ENCODE assay signal across 8 cellular contexts in the genomic region with DNA sequence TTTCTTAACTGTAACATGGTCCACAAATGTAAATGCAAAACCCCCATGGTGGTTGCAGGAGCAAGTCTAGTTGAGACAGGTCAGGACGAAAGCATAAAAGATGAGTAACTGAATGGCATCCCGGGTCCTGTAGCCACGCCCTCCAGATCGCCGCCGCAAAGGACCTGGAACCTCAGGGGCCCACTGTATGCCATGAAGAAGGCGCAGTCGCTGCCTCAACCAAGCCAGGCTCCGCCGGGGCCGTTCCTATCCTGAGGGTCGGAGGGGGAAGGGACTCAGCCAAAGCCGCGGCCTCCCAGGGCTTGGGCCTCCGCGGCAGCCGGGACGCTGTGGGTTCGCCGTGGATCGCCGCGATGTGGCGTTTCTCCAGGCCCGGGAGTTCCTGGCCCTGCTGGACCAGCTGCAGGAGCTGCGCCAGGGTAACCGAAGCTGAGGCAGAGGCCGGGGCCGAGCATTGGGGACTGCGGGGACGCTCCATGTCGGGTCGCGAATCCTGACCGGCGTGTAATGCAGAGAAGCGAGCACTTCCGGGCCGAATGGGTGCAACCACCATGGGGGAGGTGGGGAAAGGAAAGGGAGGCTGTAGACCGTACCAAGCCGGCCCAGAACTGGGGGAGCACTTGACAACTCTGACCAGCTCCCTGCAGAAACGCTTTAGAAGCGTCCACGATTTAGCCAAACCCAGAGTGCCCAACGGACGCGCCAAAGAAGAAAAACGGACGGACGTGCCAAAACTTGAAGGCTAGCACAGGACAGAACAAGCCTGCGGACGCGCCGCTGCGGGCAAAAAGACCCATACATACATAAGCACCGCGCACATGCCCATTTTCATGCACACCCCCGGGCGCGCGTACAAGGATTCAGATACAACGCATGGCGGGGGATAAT. TPM values are rescaled to one million over a fixed set of nuclear protein-coding genes. Genes with fewer than 3 reads are reported as not detected.
DNase-seq lines count a peak whose midpoint lies in the region; ATAC-seq and TF ChIP-seq lines count a peak whose summit lies in the region.

No MANE protein-coding gene starts in this region.

- peak; percentile 93 for ATAC-seq in HG03175 (IDR thresholded peaks at IDR 0.05; ENCODE audit: unreplicated experiment)

- no peak for TF ChIP-seq CTCF in kidney epithelial cell (IDR thresholded peaks at IDR 0.05; ENCODE audit: insufficient read depth, low read length, poor library complexity, severe bottlenecking)

- in situ Hi-C loops in GM18951 (cut with MboI; ENCODE audit: low sequenced_read_pairs, unreplicated experiment), result no loop called here

- H3K36me3 ChIP-seq in kidney epithelial cell (ENCODE audit: control insufficient read depth, insufficient read depth, low read length), result peaks cover 1% of the 10 kb centered on the region

- peak overlapping the region; percentile 69 for H3K4me3 ChIP-seq in kidney epithelial cell (ENCODE audit: low read depth, low read length)

- peak; percentile 94 for TF ChIP-seq POLR2A in GM18951 (IDR thresholded peaks at IDR 0.05; ENCODE audit: extremely low read depth, insufficient read depth, insufficient read length)

- peak; percentile 94 for DNase-seq in AG08396 (ENCODE audit: low spot score)
- peak; percentile 75 for DNase-seq in NCI-H345 treated with DMSO at 0.1 percent for 48 hours (lab: John Stamatoyannopoulos, UW; ENCODE audit: unreplicated experiment)
- peak; percentile 77 for DNase-seq in activated CD4-positive, alpha-beta T cell treated with anti-CD3 and anti-CD28 coated beads for 1 hour
- DNase-seq in cerebellar nuclear complex (lab: John Stamatoyannopoulos, UW), result peak; percentile 58 to 89
- peak; percentile 83 for DNase-seq in kidney epithelial cell (ENCODE audit: low read depth)
- peak; percentile 73 to 78 for DNase-seq in stimulated activated CD4-positive, alpha-beta T cell treated with anti-CD3 and anti-CD28 coated beads, Interleukin-15, amount 100 ng/mL, for 1 hour (ENCODE audit: low read depth in 1 of 2, low spot score in 1 of 2)

- H3K27me3 ChIP-seq in kidney epithelial cell (ENCODE audit: control insufficient read depth, insufficient read depth, low read length), result no peaks in the 10 kb centered on the region

RNA-seq across cellular contexts. Expression of a gene that starts 11.1 kb away (rescaled TPM):
- total RNA-seq in kidney epithelial cell, result 107 and 113 TPM in 2 replicates

RNA-seq across cellular contexts. Expression of a gene that starts 25.3 kb away (rescaled TPM):
- total RNA-seq in kidney epithelial cell, result not detected in 2 replicates

RNA-seq across cellular contexts. Expression of a gene that starts 38.7 kb away (rescaled TPM):
- 56.5 and 57.8 TPM in 2 replicates for total RNA-seq in kidney epithelial cell

Comparison
In these comparisons a context has a peak if more than half of its experiments do, and no peak if none do; other contexts are left out.
1. Peak in every context shown above with its lines: DNase-seq, ATAC-seq and H3K4me3 ChIP-seq.